ENCODE assay signal across 32 cellular contexts in genomic region chr9:122718038-122718437, GRCh38. TPM values are rescaled to one million over a fixed set of nuclear protein-coding genes. Genes with fewer than 3 reads are reported as not detected.
"Had no signal": no experiment of that assay in that cellular context is flagged by ENCODE, and none has a peak within 500 bp of the region (broad histone marks: within the 10 kb centered on the region; RNA-seq: fewer than 3 reads in every experiment).

No MANE protein-coding gene starts in this region.

- H3K4me3 ChIP-seq: stomach, suprapubic skin, testis, thoracic aorta, thyroid gland, tibial artery, tibial nerve, transverse colon, upper lobe of left lung, upper lobe of right lung, uterus, vagina had no signal

- FAIRE-seq: urothelium cell line had no signal

- H3K36me3 ChIP-seq: stomach, suprapubic skin, thoracic aorta, thyroid gland, tibial artery, tibial nerve, transverse colon, upper lobe of left lung, upper lobe of right lung, uterus, vagina had no signal

- H3K9me3 ChIP-seq: testis, thyroid gland, vagina had no signal

- DNase-seq: stimulated activated CD4-positive, alpha-beta T cell treated with anti-CD3 and anti-CD28 coated beads, Interleukin-2, amount 100 ng/mL, for 48 hours; stimulated activated CD4-positive, alpha-beta T cell treated with anti-CD3 and anti-CD28 coated beads, Interleukin-4, amount 100 ng/mL, for 1 hour; stimulated activated CD4-positive, alpha-beta T cell treated with anti-CD3 and anti-CD28 coated beads, Interleukin-4, amount 100 ng/mL, for 24 hours; stimulated activated CD4-positive, alpha-beta T cell treated with anti-CD3 and anti-CD28 coated beads, Interleukin-4, amount 100 ng/mL, for 4 hours; stimulated activated CD8-positive, alpha-beta memory T cell treated with anti-CD3 and anti-CD28 coated beads, Interleukin-4, amount 100 ng/mL, for 48 hours; stimulated activated naive B cell treated with anti-CD40 and anti-IgM and Interleukin-4, amounts not matched to agents 10 μg/mL and 1 μg/mL and 100 μg/mL, for 72 hours; stimulated activated naive CD4-positive, alpha-beta T cell; stimulated activated naive CD4-positive, alpha-beta T cell treated with Interleukin-2 at 50 U/mL for 16 hours; stimulated activated naive CD8-positive, alpha-beta T cell treated with anti-CD3 and anti-CD28 coated beads, Interleukin-15, amount 100 ng/mL, for 72 hours; stimulated activated naive CD8-positive, alpha-beta T cell treated with anti-CD3 and anti-CD28 coated beads, Interleukin-15, Interleukin-2, amounts not matched to agents 100 U/mL and 50 U/mL, for 24 hours; stomach; substantia nigra; testis; thyroid gland; tibial artery; transverse colon; trophoblast cell; upper lobe of left lung; upper lobe of right lung; uterus had no signal

- H3K27me3 ChIP-seq: stomach, suprapubic skin, testis, thyroid gland, tibial artery, tibial nerve, transverse colon, upper lobe of left lung, upper lobe of right lung, uterus, vagina had no signal

- ATAC-seq: stimulated activated effector memory CD8-positive, alpha-beta T cell treated with anti-CD3 and anti-CD28 coated beads, Interleukin-12 subunit alpha, Interleukin-12 subunit beta, amount 100 ng/mL, for 72 hours; stimulated activated memory B cell treated with anti-CD40 and anti-IgM and Interleukin-4, amounts not matched to agents 10 μg/mL and 1 μg/mL and 100 μg/mL, for 72 hours; stimulated activated naive B cell treated with anti-CD40 and anti-IgM and Interleukin-4, amounts not matched to agents 10 μg/mL and 1 μg/mL and 100 μg/mL, for 72 hours; stimulated activated naive CD8-positive, alpha-beta T cell treated with anti-CD3 and anti-CD28 coated beads, Interleukin-15, amount 100 ng/mL, for 72 hours; stimulated activated naive CD8-positive, alpha-beta T cell treated with anti-CD3 and anti-CD28 coated beads, Interleukin-15, Interleukin-2, amounts not matched to agents 100 U/mL and 50 U/mL, for 24 hours; upper lobe of right lung had no signal

- H3K4me1 ChIP-seq: stomach, suprapubic skin, testis, thyroid gland, tibial artery, tibial nerve, transverse colon, upper lobe of left lung, upper lobe of right lung, uterus, vagina had no signal

- H3K27ac ChIP-seq: stomach, suprapubic skin, testis, thoracic aorta, thyroid gland, tibial artery, tibial nerve, transverse colon, upper lobe of left lung, upper lobe of right lung, uterus, vagina had no signal

RNA-seq across cellular contexts. Expression of gene OR1L4, which starts 5.8 kb away (rescaled TPM):
- total RNA-seq: stomach, subcutaneous adipose tissue, suprapubic skin, temporal lobe, testis, thoracic aorta, thyroid gland, tibial nerve, transverse colon, upper lobe of left lung, upper lobe of right lung, ureter, urinary bladder, uterus, vagina had no signal
- polyA plus RNA-seq: stomach, urinary bladder had no signal

RNA-seq across cellular contexts. Expression of gene OR1L6, which starts 24.1 kb away (rescaled TPM):
- total RNA-seq: stomach, subcutaneous adipose tissue, suprapubic skin, temporal lobe, testis, thoracic aorta, thyroid gland, tibial nerve, transverse colon, upper lobe of left lung, upper lobe of right lung, ureter, urinary bladder, uterus, vagina had no signal
- polyA plus RNA-seq: stomach, thymus, urinary bladder had no signal

RNA-seq across cellular contexts. Expression of gene OR1L3, which starts 43.1 kb away (rescaled TPM):
- total RNA-seq: stomach, subcutaneous adipose tissue, suprapubic skin, temporal lobe, testis, thoracic aorta, thyroid gland, tibial nerve, transverse colon, upper lobe of left lung, upper lobe of right lung, ureter, urinary bladder, uterus, vagina had no signal
- polyA plus RNA-seq: stomach, thymus, urinary bladder had no signal

RNA-seq across cellular contexts. Expression of gene OR1L1, which starts 56.5 kb away (rescaled TPM):
- total RNA-seq: stomach, subcutaneous adipose tissue, suprapubic skin, temporal lobe, testis, thoracic aorta, thyroid gland, tibial nerve, transverse colon, upper lobe of left lung, upper lobe of right lung, ureter, urinary bladder, uterus, vagina had no signal
- polyA plus RNA-seq: stomach, thymus, urinary bladder had no signal
